Comparison of ENCODE assay signal across 1 cellular context in genomic region chr13:40536443-40537113, GRCh38.
A peak's percentile ranks its signal among the peaks of the same experiment; 100 is the strongest.
TF ChIP-seq lines count a peak whose summit lies in the region.

No MANE protein-coding gene starts in this region.

TF ChIP-seq in HepG2, 621 proteins besides CTCF, POLR2A, EP300 and RAD21 (continued from another document and continues in another):
- TF ChIP-seq ZNF142 (CRISPR knock-in tag; IDR thresholded peaks at IDR 0.05), result no peak
- TF ChIP-seq ETS1 (CRISPR knock-in tag; IDR thresholded peaks at IDR 0.05), result no peak
- no peak for TF ChIP-seq ETV6 (CRISPR knock-in tag; conservative IDR thresholded peaks at IDR 0.05)
- peak; percentile 25; the same call in 1 of the 2 replicates for TF ChIP-seq THAP11 (CRISPR knock-in tag; IDR thresholded peaks at IDR 0.05)
- TF ChIP-seq DNMT3B (CRISPR knock-in tag; conservative IDR thresholded peaks at IDR 0.05), result no peak
- TF ChIP-seq GMEB1 (CRISPR knock-in tag; IDR thresholded peaks at IDR 0.05; ENCODE audit: borderline replicate concordance), result 0 out of 2 replicates have a peak, but pooled peaks have one; percentile 5
- TF ChIP-seq MYNN (CRISPR knock-in tag; IDR thresholded peaks at IDR 0.05; ENCODE audit: low read depth), result peak; percentile 65; the same call in 1 of the 2 replicates
- TF ChIP-seq E2F1 (CRISPR knock-in tag; IDR thresholded peaks at IDR 0.05), result no peak
- no peak for TF ChIP-seq ZNF329 (CRISPR knock-in tag; IDR thresholded peaks at IDR 0.05; ENCODE audit: low read depth)
- no peak for TF ChIP-seq ZNF720 (CRISPR knock-in tag; IDR thresholded peaks at IDR 0.05)
- no peak; the same call in 1 of the 2 replicates for TF ChIP-seq HOXD1 (CRISPR knock-in tag; IDR thresholded peaks at IDR 0.05)
- peak; percentile 100 for TF ChIP-seq IKZF5 (CRISPR knock-in tag; IDR thresholded peaks at IDR 0.05)
- TF ChIP-seq ZMAT3 (CRISPR knock-in tag; conservative IDR thresholded peaks at IDR 0.05), result peak; percentile 80; the same call in 1 of the 2 replicates
- no peak for TF ChIP-seq SNAI1 (CRISPR knock-in tag; IDR thresholded peaks at IDR 0.05; ENCODE audit: borderline replicate concordance)
- TF ChIP-seq CCDC6 (CRISPR knock-in tag; IDR thresholded peaks at IDR 0.05), result no peak
- no peak for TF ChIP-seq PTBP1 (IDR thresholded peaks at IDR 0.05; ENCODE audit: low read depth, low read length, poor library complexity, severe bottlenecking)
- no peak for TF ChIP-seq SMARCE1 (IDR thresholded peaks at IDR 0.05; ENCODE audit: borderline replicate concordance)
- no peak for TF ChIP-seq GABPB1 (CRISPR knock-in tag; IDR thresholded peaks at IDR 0.05)
- peak; percentile 84 for TF ChIP-seq ZMYM4 (CRISPR knock-in tag; IDR thresholded peaks at IDR 0.05)
- no peak for TF ChIP-seq MBD4 (IDR thresholded peaks at IDR 0.05; ENCODE audit: borderline replicate concordance, low read length)
- TF ChIP-seq YY1 (IDR thresholded peaks at IDR 0.05; ENCODE audit: insufficient read depth, insufficient replicate concordance, low read depth, low read length), result no peak
- TF ChIP-seq RCOR2 (CRISPR knock-in tag; IDR thresholded peaks at IDR 0.05), result peak; percentile 75
- TF ChIP-seq ZNF318 (CRISPR knock-in tag; IDR thresholded peaks at IDR 0.05), result no peak
- 0 out of 2 replicates have a peak, but pooled peaks have one; percentile 28 for TF ChIP-seq ATF3 (CRISPR knock-in tag; IDR thresholded peaks at IDR 0.05)
- 0 out of 2 replicates have a peak, but pooled peaks have one; percentile 40 for TF ChIP-seq HBP1 (CRISPR knock-in tag; IDR thresholded peaks at IDR 0.05; ENCODE audit: low read depth)
- no peak for TF ChIP-seq GPBP1L1 (CRISPR knock-in tag; IDR thresholded peaks at IDR 0.05)
- TF ChIP-seq ZMYM3 (CRISPR knock-in tag; IDR thresholded peaks at IDR 0.05), result peak; percentile 80
- TF ChIP-seq TAF15 (IDR thresholded peaks at IDR 0.05; ENCODE audit: low read depth, low read length, poor library complexity, severe bottlenecking), result no peak
- 0 out of 2 replicates have a peak, but pooled peaks have one; percentile 56 for TF ChIP-seq ZNF792 (CRISPR knock-in tag; IDR thresholded peaks at IDR 0.05)
- TF ChIP-seq ZNF317 (CRISPR knock-in tag; IDR thresholded peaks at IDR 0.05), result peak; percentile 72; the same call in 1 of the 2 replicates
- TF ChIP-seq ZNF362 (CRISPR knock-in tag; IDR thresholded peaks at IDR 0.05; ENCODE audit: borderline replicate concordance), result peak; percentile 76; the same call in 1 of the 2 replicates
